Comparison of ENCODE assay signal across 36 cellular contexts in genomic region chr11:47347134-47347533, GRCh38. TPM values are rescaled to one million over a fixed set of nuclear protein-coding genes. Genes with fewer than 3 reads are reported as not detected.
"Had no signal": no experiment of that assay in that cellular context is flagged by ENCODE, and none has a peak within 500 bp of the region (broad histone marks: within the 10 kb centered on the region; RNA-seq: fewer than 3 reads in every experiment).

No MANE protein-coding gene starts in this region.

- H3K4me1 ChIP-seq: ascending aorta had no signal

- H3K9me3 ChIP-seq: ascending aorta, MG63, SJCRH30 had no signal

- DNase-seq: activated CD4-positive, alpha-beta memory T cell treated with anti-CD3 and anti-CD28 coated beads, Interleukin-2, amount 10 ng/mL, durations not matched to agents 7 days and 5 days; activated CD4-positive, alpha-beta T cell treated with anti-CD3 and anti-CD28 coated beads for 1 hour; activated CD4-positive, alpha-beta T cell treated with anti-CD3 and anti-CD28 coated beads for 48 hours; activated CD4-positive, CD25-positive, alpha-beta regulatory T cell; activated CD8-positive, alpha-beta memory T cell treated with anti-CD3 and anti-CD28 coated beads for 24 hours; activated CD8-positive, alpha-beta memory T cell treated with anti-CD3 and anti-CD28 coated beads, Interleukin-2, amount 10 ng/mL, durations not matched to agents 7 days and 5 days; activated CD8-positive, alpha-beta memory T cell treated with anti-CD3 and anti-CD28 coated beads, Interleukin-2, amount 50 U/mL, for 48 hours; activated effector memory CD4-positive, alpha-beta T cell treated with Interleukin-2 at 50 U/mL for 16 hours; activated naive CD4-positive, alpha-beta T cell treated with anti-CD3 and anti-CD28 coated beads, Interleukin-2, amount 10 ng/mL, durations not matched to agents 7 days and 5 days; activated naive CD8-positive, alpha-beta T cell treated with anti-CD3 and anti-CD28 coated beads, Interleukin-2, amount 50 U/mL, for 24 hours; activated T-cell treated with anti-CD3 and anti-CD28 coated beads, Interleukin-2, amount 50 U/mL, for 48 hours; amniotic stem cell; caudate nucleus; Karpas-422; KBM-7; MG63; NCI-H1048; NCI-H1105 treated with DMSO at 0.1 percent for 48 hours; NCI-H1436; NCI-H1694; NCI-H1930; NCI-H2081 treated with DMSO at 0.1 percent for 48 hours; NCI-H345; NCI-H524 treated with DMSO at 0.1 percent for 48 hours; PC-3; SHP77; T1000; WERI-Rb-1 had no signal

- ATAC-seq: activated CD8-positive, alpha-beta memory T cell treated with anti-CD3 and anti-CD28 coated beads, Interleukin-2, amount 10 ng/mL, durations not matched to agents 7 days and 5 days; activated naive CD8-positive, alpha-beta T cell treated with anti-CD3 and anti-CD28 coated beads, Interleukin-2, amount 50 U/mL, for 24 hours; PC-3 had no signal

- FAIRE-seq: RCC 7860 had no signal

- H3K27me3 ChIP-seq: ascending aorta, MG63 had no signal

- H3K4me3 ChIP-seq: ascending aorta, MG63, SJCRH30, SK-N-MC had no signal

- H3K27ac ChIP-seq: ascending aorta, RWPE1, SJCRH30, SK-N-MC, WERI-Rb-1 had no signal

- H3K36me3 ChIP-seq: ascending aorta, MG63, SJCRH30, WERI-Rb-1 had no signal

RNA-seq across cellular contexts. Expression of gene MYBPC3, which starts 5.4 kb away (rescaled TPM):
- total RNA-seq: activated CD4-positive, alpha-beta memory T cell treated with anti-CD3 and anti-CD28 coated beads, Interleukin-2, amount 10 ng/mL, durations not matched to agents 7 days and 5 days; activated CD8-positive, alpha-beta memory T cell treated with anti-CD3 and anti-CD28 coated beads, Interleukin-2, amount 10 ng/mL, durations not matched to agents 7 days and 5 days; ascending aorta; PC-3; SJCRH30; T-helper 1 cell treated with Interleukin-12 subunit alpha and Interleukin-12 subunit beta and Interleukin-4 antibody, amounts not matched to agents 30 ng/mL and 1 ng/mL, for 36 hours; T-helper 2 cell treated with Interferon-gamma antibody and Interleukin-4, amounts not matched to agents 100 ng/mL and 5 ng/mL, for 36 hours had no signal

RNA-seq across cellular contexts. Expression of gene SPI1, which starts 31.2 kb away (rescaled TPM):
- total RNA-seq: activated CD4-positive, alpha-beta memory T cell treated with anti-CD3 and anti-CD28 coated beads, Interleukin-2, amount 10 ng/mL, durations not matched to agents 7 days and 5 days; activated CD8-positive, alpha-beta memory T cell treated with anti-CD3 and anti-CD28 coated beads, Interleukin-2, amount 10 ng/mL, durations not matched to agents 7 days and 5 days; NCI-H460; SJCRH30; T-helper 1 cell treated with Interleukin-12 subunit alpha and Interleukin-12 subunit beta and Interleukin-4 antibody, amounts not matched to agents 30 ng/mL and 1 ng/mL, for 36 hours; T-helper 2 cell treated with Interferon-gamma antibody and Interleukin-4, amounts not matched to agents 100 ng/mL and 5 ng/mL, for 36 hours had no signal
